In genomic region chr11:118436639-118437045, GRCh38 we compare ENCODE assay signal across 8 cellular contexts. TPM values are rescaled to one million over a fixed set of nuclear protein-coding genes. Genes with fewer than 3 reads are reported as not detected.
DNase-seq lines count a peak whose midpoint lies in the region; ATAC-seq and TF ChIP-seq lines count a peak whose summit lies in the region.

No MANE protein-coding gene starts in this region.

- H2BK120ac ChIP-seq in mesendoderm (ENCODE audit: low read depth, low read length), result peak overlapping the region; percentile 33

- H3K4me2 ChIP-seq in mesendoderm (ENCODE audit: low read length), result peak overlapping the region; percentile 89

- H3K9me3 ChIP-seq in T-helper 17 cell (ENCODE audit: control insufficient read depth, low read length, poor library complexity, severe bottlenecking) (no peaks in the 10 kb centered on the region), suprapubic skin (no peaks in the 10 kb centered on the region)

- H3K4me1 ChIP-seq in mesendoderm (ENCODE audit: control insufficient read depth, low read depth, low read length) (peaks cover 3% of the 10 kb centered on the region), suprapubic skin (peaks cover 54% of the 10 kb centered on the region)

- no peaks in the 10 kb centered on the region for H3K9me3 Mint-ChIP-seq in dendritic cell treated with granulocyte-macrophage colony-stimulating factor and Interleukin-4, amounts not matched to agents 40 ng/mL and 50 ng/mL, for 4 days

- no peaks in the 10 kb centered on the region for H3K36me3 ChIP-seq in mesendoderm (ENCODE audit: control insufficient read depth, insufficient read depth, low read length)
- H3K36me3 ChIP-seq in suprapubic skin, result no peaks in the 10 kb centered on the region

- TF ChIP-seq POLR2A in suprapubic skin (IDR thresholded peaks at IDR 0.05), result no peak

- peaks cover 45% of the 10 kb centered on the region for H3K79me2 ChIP-seq in mesendoderm (ENCODE audit: control insufficient read depth, insufficient read depth, low read length)

- H3K9ac ChIP-seq in mesendoderm (ENCODE audit: low read length), result peak overlapping the region; percentile 96

- no peak overlapping the region for H2BK15ac ChIP-seq in mesendoderm (replicated peaks; ENCODE audit: low read depth)

- no peak overlapping the region for H4K5ac ChIP-seq in mesendoderm (ENCODE audit: low read length)

- no peaks in the 10 kb centered on the region for H3K27me3 Mint-ChIP-seq in T-helper 17 cell
- H3K27me3 Mint-ChIP-seq in dendritic cell treated with granulocyte-macrophage colony-stimulating factor and Interleukin-4, amounts not matched to agents 40 ng/mL and 50 ng/mL, for 4 days, result peaks cover 15% of the 10 kb centered on the region

- H3K4me3 ChIP-seq in mesendoderm (ENCODE audit: low read length), result peak overlapping the region; percentile 82
- peak overlapping the region; percentile 69 for H3K4me3 ChIP-seq in suprapubic skin

- no peak for TF ChIP-seq EP300 in suprapubic skin (IDR thresholded peaks at IDR 0.05)

- in situ Hi-C loops in KBM-7 (cut with MboI; ENCODE audit: low pct_unique_long_range_greater_than_20kb, low sequenced_read_pairs), result no loop called here

- H3K4me1 Mint-ChIP-seq in T-helper 17 cell, result peaks cover 49% of the 10 kb centered on the region
- H3K4me1 Mint-ChIP-seq in dendritic cell treated with granulocyte-macrophage colony-stimulating factor and Interleukin-4, amounts not matched to agents 40 ng/mL and 50 ng/mL, for 4 days (ENCODE audit: low read depth), result peaks cover 58% of the 10 kb centered on the region

- H3K56ac ChIP-seq in mesendoderm (ENCODE audit: low read length), result peak overlapping the region; percentile 95

- H3K4ac ChIP-seq in mesendoderm (ENCODE audit: low read depth, low read length), result peak overlapping the region; percentile 97

- TF ChIP-seq CTCF in suprapubic skin (IDR thresholded peaks at IDR 0.05), result no peak

- intact Hi-C loops in dendritic cell treated with granulocyte-macrophage colony-stimulating factor and Interleukin-4, amounts not matched to agents 40 ng/mL and 50 ng/mL, for 4 days (cut with micrococcal nuclease), result loop anchor here (1.0 to 10.0 kb wide), 3 partner anchors 34 to 136 kb away; partner anchors contain the start of gene ARCN1

- peak overlapping the region; percentile 96 for H3K18ac ChIP-seq in mesendoderm (ENCODE audit: low read length)

- WGBS in mesendoderm (ENCODE audit: extremely low coverage, insufficient coverage, low lambda C conversion rate), result no CpG with 5 or more reads among the region's 48 CpGs
- WGBS in suprapubic skin, result no CpG with 5 or more reads among the region's 48 CpGs

- peak; percentile 41 to 71 (median 64) for DNase-seq in T-helper 17 cell
- peak; percentile 34 for DNase-seq in mesendoderm
- peak in 1 of 2 donors; percentile 72 for DNase-seq in suprapubic skin (ENCODE audit: low spot score in 2 of 2)
- DNase-seq in KBM-7, result no peak
- no peak for DNase-seq in hepatic stellate cell (ENCODE audit: low spot score)

- peak overlapping the region; percentile 76 for H3K23ac ChIP-seq in mesendoderm (ENCODE audit: low read length)

- H3K27me3 ChIP-seq in mesendoderm (ENCODE audit: insufficient read depth, low read length, poor library complexity) (no peaks in the 10 kb centered on the region), suprapubic skin (no peaks in the 10 kb centered on the region)

- H3K79me1 ChIP-seq in mesendoderm (ENCODE audit: low read length), result peaks cover 12% of the 10 kb centered on the region

- ATAC-seq in GM18907 (IDR thresholded peaks at IDR 0.05; ENCODE audit: unreplicated experiment) (peak; percentile 20), HG02938 (IDR thresholded peaks at IDR 0.05; ENCODE audit: unreplicated experiment) (peak; percentile 15), T-helper 17 cell (peak; percentile 37)

- peak overlapping the region; percentile 98 for H3K4me3 Mint-ChIP-seq in T-helper 17 cell
- H3K4me3 Mint-ChIP-seq in dendritic cell treated with granulocyte-macrophage colony-stimulating factor and Interleukin-4, amounts not matched to agents 40 ng/mL and 50 ng/mL, for 4 days, result peak overlapping the region; percentile 84

- H4K8ac ChIP-seq in mesendoderm (ENCODE audit: low read depth, low read length), result no peak overlapping the region

- H3K27ac Mint-ChIP-seq in T-helper 17 cell, result peak overlapping the region; percentile 96
- peak overlapping the region; percentile 74 for H3K27ac Mint-ChIP-seq in dendritic cell treated with granulocyte-macrophage colony-stimulating factor and Interleukin-4, amounts not matched to agents 40 ng/mL and 50 ng/mL, for 4 days

- H3K36me3 Mint-ChIP-seq in T-helper 17 cell (ENCODE audit: low read depth), result no peaks in the 10 kb centered on the region
- peaks cover 19% of the 10 kb centered on the region for H3K36me3 Mint-ChIP-seq in dendritic cell treated with granulocyte-macrophage colony-stimulating factor and Interleukin-4, amounts not matched to agents 40 ng/mL and 50 ng/mL, for 4 days (ENCODE audit: low read depth)

- peak overlapping the region; percentile 64 for H2BK5ac ChIP-seq in mesendoderm (ENCODE audit: low read length)

- H2AK5ac ChIP-seq in mesendoderm (ENCODE audit: low read length), result no peak overlapping the region

- H3K27ac ChIP-seq in mesendoderm (ENCODE audit: low read depth, low read length) (peak overlapping the region; percentile 89), suprapubic skin (peak overlapping the region; percentile 88)

RNA-seq across cellular contexts. Expression of gene KMT2A, which starts 0.3 kb away (rescaled TPM):
- total RNA-seq in T-helper 17 cell (100 to 1,000 TPM; 156 to 178 TPM), suprapubic skin (100 to 1,000 TPM in 1 of 4 donors, 10 to 100 TPM in 3; 61.8 to 150 (median 80.1) TPM)
- 14.3 TPM for polyA plus RNA-seq in mesendoderm (2013, experiment 1 of 2)
- polyA plus RNA-seq in mesendoderm (2013, experiment 2 of 2), result 14.4 TPM

RNA-seq across cellular contexts. Expression of gene ATP5MG, which starts 35.2 kb away (rescaled TPM):
- total RNA-seq in T-helper 17 cell, result 100 to 1,000 TPM; 183 to 184 TPM
- 784 TPM for polyA plus RNA-seq in mesendoderm (2013, experiment 1 of 2)
- 767 TPM for polyA plus RNA-seq in mesendoderm (2013, experiment 2 of 2)
- total RNA-seq in suprapubic skin, result 10 to 100 TPM; 26.6 to 70.0 (median 49.7) TPM

Comparison
In these comparisons a context has a peak if more than half of its experiments do, and no peak if none do; other contexts are left out.
1. DNase-seq: peak in T-helper 17 cell (3 of 3) and mesendoderm (single experiment); none in KBM-7 (single experiment) and hepatic stellate cell (single experiment).
2. Peak in every context shown above with its lines, with median percentiles within 50 percentile points of each other: ATAC-seq.